ENCODE assay signal across 16 cellular contexts in genomic region chr18:63783394-63783793, GRCh38. TPM values are rescaled to one million over a fixed set of nuclear protein-coding genes. Genes with fewer than 3 reads are reported as not detected.
DNase-seq lines count a peak whose midpoint lies in the region; ATAC-seq and TF ChIP-seq lines count a peak whose summit lies in the region.
"Had no signal": no experiment of that assay in that cellular context is flagged by ENCODE, and none has a peak within 500 bp of the region (broad histone marks: within the 10 kb centered on the region; RNA-seq: fewer than 3 reads in every experiment).

No MANE protein-coding gene starts in this region.

- H3K27me3 Mint-ChIP-seq in Calu3 (ENCODE audit: unreplicated experiment) (no peaks in the 10 kb centered on the region), glutamatergic neuron (ENCODE audit: unreplicated experiment) (no peaks in the 10 kb centered on the region)
- H3K27me3 Mint-ChIP-seq: activated naive CD8-positive, alpha-beta T cell had no signal

- no peak for TF ChIP-seq CTCF in Calu3 (IDR thresholded peaks at IDR 0.05; ENCODE audit: unreplicated experiment)
- 0 out of 2 replicates have a peak, but pooled peaks have one; percentile 4 for TF ChIP-seq CTCF in GM12874 (IDR thresholded peaks at IDR 0.05; ENCODE audit: insufficient read depth, low read depth, low read length)
- peak; percentile 36 for TF ChIP-seq CTCF in epithelial cell of esophagus (IDR thresholded peaks at IDR 0.05; ENCODE audit: insufficient read depth, low read depth, low read length, missing control alignments)
- no peak for TF ChIP-seq CTCF in glutamatergic neuron (IDR thresholded peaks at IDR 0.05; ENCODE audit: partially characterized antibody, unreplicated experiment)

- H3K36me3 Mint-ChIP-seq in Calu3 (ENCODE audit: insufficient read depth, unreplicated experiment) (no peaks in the 10 kb centered on the region), glutamatergic neuron (ENCODE audit: unreplicated experiment) (no peaks in the 10 kb centered on the region)
- H3K36me3 Mint-ChIP-seq: activated naive CD8-positive, alpha-beta T cell had no signal

- no peaks in the 10 kb centered on the region for H3K9me3 Mint-ChIP-seq in Calu3 (ENCODE audit: low read depth, unreplicated experiment)
- H3K9me3 Mint-ChIP-seq in glutamatergic neuron (ENCODE audit: unreplicated experiment), result no peaks in the 10 kb centered on the region
- H3K9me3 Mint-ChIP-seq: nephron progenitor cell had no signal

- H3K27ac Mint-ChIP-seq in Calu3 (ENCODE audit: unreplicated experiment) (no peak overlapping the region), glutamatergic neuron (ENCODE audit: unreplicated experiment) (no peak overlapping the region)
- H3K27ac Mint-ChIP-seq: activated naive CD8-positive, alpha-beta T cell had no signal

- intact Hi-C loops in Calu3 (cut with micrococcal nuclease; ENCODE audit: unreplicated experiment), result no loop called here
- intact Hi-C loops in left colon (cut with DNase I, micrococcal nuclease), result no loop called here

- H3K4me3 Mint-ChIP-seq in Calu3 (ENCODE audit: low read depth, unreplicated experiment) (no peak overlapping the region), glutamatergic neuron (ENCODE audit: unreplicated experiment) (no peak overlapping the region)
- H3K4me3 Mint-ChIP-seq: activated naive CD8-positive, alpha-beta T cell; nephron progenitor cell had no signal

- no peak for ATAC-seq in left colon
- ATAC-seq: left ventricle myocardium superior had no signal

- CTCF ChIA-PET in Calu3 (lab: Charles Lee), result interaction anchor here (0.7 kb wide), 1 partner anchor 417 kb away, joined by 3 read pairs; no protein-coding TSS in a partner anchor

- no peak overlapping the region for H3K4me3 ChIP-seq in Jurkat, Clone E6-1 (ENCODE audit: low read length)
- no peak overlapping the region for H3K4me3 ChIP-seq in epithelial cell of esophagus (ENCODE audit: low read length)
- H3K4me3 ChIP-seq: SJSA1 had no signal

- H3K4me1 Mint-ChIP-seq in Calu3 (ENCODE audit: low read depth, unreplicated experiment) (no peaks in the 10 kb centered on the region), glutamatergic neuron (ENCODE audit: low read depth, unreplicated experiment) (no peaks in the 10 kb centered on the region)

- DNase-seq in Calu3, result peak; percentile 25
- peak; percentile 3 for DNase-seq in Jurkat, Clone E6-1 (ENCODE audit: low read depth, low spot score)
- DNase-seq in epithelial cell of esophagus (ENCODE audit: low read depth), result peak; percentile 55
- DNase-seq in glutamatergic neuron, result no peak
- DNase-seq in left colon, result no peak
- DNase-seq in NCI-H774 (lab: John Stamatoyannopoulos, UW), result no peak
- DNase-seq in HCEC 1CT, result no peak
- DNase-seq: activated CD8-positive, alpha-beta memory T cell treated with anti-CD3 and anti-CD28 coated beads, Interleukin-2, amount 50 U/mL, for 4 hours; caudate nucleus; left ventricle myocardium superior; NCI-H1105 treated with DMSO at 0.1 percent for 48 hours; nephron progenitor cell had no signal

- BruUV-seq in Calu3 (replicated peaks; lab: Mats Ljungman, UMichigan), result no TSS peak

RNA-seq across cellular contexts. Expression of gene SERPINB7, which starts 8.2 kb away (rescaled TPM):
- total RNA-seq in Calu3 (2022) (0.19 and 0.88 TPM in 2 replicates), glutamatergic neuron (ENCODE audit: unreplicated experiment) (not detected), left colon (under 1 TPM in 1 of 2 donors, not detected in 1; 0.22 TPM)
- not detected for polyA plus RNA-seq in Jurkat, Clone E6-1 (2012; ENCODE audit: insufficient read depth, insufficient read length)
- total RNA-seq: left ventricle myocardium superior, subcutaneous adipose tissue had no signal

Comparison
In these comparisons a context has a peak if more than half of its experiments do, and no peak if none do; other contexts are left out.
1. DNase-seq: peak in Calu3 (single experiment), Jurkat, Clone E6-1 (single experiment) and epithelial cell of esophagus (single experiment); none in glutamatergic neuron (single experiment), left colon (0 of 2), NCI-H774 (single experiment) and HCEC 1CT (single experiment).
2. CTCF ChIP-seq: peak in GM12874 (single experiment) and epithelial cell of esophagus (single experiment); none in Calu3 (single experiment) and glutamatergic neuron (single experiment).